8 cellular contexts compared by ENCODE assay signal in genomic region chr20:36575066-36575743, GRCh38. TPM values are rescaled to one million over a fixed set of nuclear protein-coding genes. Genes with fewer than 3 reads are reported as not detected.
DNase-seq lines count a peak whose midpoint lies in the region; ATAC-seq and TF ChIP-seq lines count a peak whose summit lies in the region.

No MANE protein-coding gene starts in this region.

- TF ChIP-seq EP300 in transverse colon (IDR thresholded peaks at IDR 0.05; ENCODE audit: low read depth), result no peak

- H3K4me2 ChIP-seq in mesenchymal stem cell (ENCODE audit: low read length, poor library complexity, severe bottlenecking), result peak overlapping the region; percentile 75

- peak overlapping the region in 1 of 2 experiments; percentile 36 for H3K14ac ChIP-seq in mesenchymal stem cell (ENCODE audit: low read length in 2 of 2)

- H2BK5ac ChIP-seq in mesenchymal stem cell (ENCODE audit: low read depth, low read length, poor library complexity, severe bottlenecking), result no peak overlapping the region

- in situ Hi-C loops in transverse colon (cut with MboI; ENCODE audit: low pct_ligation_motif_present in 1 of 4, low pct_unique_long_range_greater_than_20kb in 1 of 4, low sequenced_read_pairs in 3 of 4), result no loop called here

- H3K4me3 ChIP-seq in RWPE2 (ENCODE audit: severe bottlenecking) (peak overlapping the region; percentile 88), mesenchymal stem cell (ENCODE audit: insufficient read depth in 1 of 2, low read depth in 1 of 2, low read length in 2 of 2) (peak overlapping the region; percentile 56 to 76), transverse colon (peak overlapping the region in 3 of 4 donors; percentile 75 to 81 (median 78))
- peak overlapping the region; percentile 92 for H3K4me3 ChIP-seq in effector memory CD4-positive, alpha-beta T cell (ENCODE audit: insufficient read depth, low read depth, low read length, poor library complexity, severe bottlenecking)

- no peak overlapping the region for H3K4ac ChIP-seq in mesenchymal stem cell (ENCODE audit: low read depth in 1 of 2, low read length in 2 of 2)

- peaks cover 6% of the 10 kb centered on the region for H3K79me1 ChIP-seq in mesenchymal stem cell (replicated peaks; ENCODE audit: low read length, poor library complexity, severe bottlenecking)

- peaks cover 7% of the 10 kb centered on the region for H3K4me1 ChIP-seq in RWPE2 (ENCODE audit: insufficient read depth, poor library complexity, severe bottlenecking)
- H3K4me1 ChIP-seq in effector memory CD4-positive, alpha-beta T cell (ENCODE audit: control insufficient read depth, insufficient read depth, low read length, poor library complexity, severe bottlenecking), result peaks cover 19% of the 10 kb centered on the region
- H3K4me1 ChIP-seq in mesenchymal stem cell (ENCODE audit: control insufficient read depth, insufficient read depth, low read depth, low read length), result peaks cover 26% of the 10 kb centered on the region
- peaks cover 11 to 31% (median 26%) of the 10 kb centered on the region in 4 donors for H3K4me1 ChIP-seq in transverse colon

- H3K27me3 ChIP-seq in RWPE2 (ENCODE audit: insufficient read depth, poor library complexity, severe bottlenecking) (no peaks in the 10 kb centered on the region), mesenchymal stem cell (ENCODE audit: control insufficient read depth in 1 of 2, insufficient read depth in 1 of 2, low read length in 2 of 2) (no peaks in the 10 kb centered on the region), transverse colon (no peaks in the 10 kb centered on the region)
- no peaks in the 10 kb centered on the region for H3K27me3 ChIP-seq in effector memory CD4-positive, alpha-beta T cell (replicated peaks; ENCODE audit: control insufficient read depth, insufficient read depth, low read length, poor library complexity, severe bottlenecking)

- H3K9me3 ChIP-seq in RWPE2 (ENCODE audit: severe bottlenecking) (no peaks in the 10 kb centered on the region), mesenchymal stem cell (ENCODE audit: control insufficient read depth, low read length) (no peaks in the 10 kb centered on the region), transverse colon (no peaks in the 10 kb centered on the region)
- no peaks in the 10 kb centered on the region for H3K9me3 ChIP-seq in effector memory CD4-positive, alpha-beta T cell (ENCODE audit: control insufficient read depth, low read length)

- no peak overlapping the region for H2BK15ac ChIP-seq in mesenchymal stem cell (ENCODE audit: low read depth, poor library complexity, severe bottlenecking)

- intact Hi-C loops in transverse colon (cut with DNase I; ENCODE audit: low total_unique reads), result no loop called here

- peak overlapping the region in 1 of 2 experiments; percentile 18 for H2BK12ac ChIP-seq in mesenchymal stem cell (ENCODE audit: low read length in 2 of 2)

- ATAC-seq in RWPE2 (ENCODE audit: low read depth) (peak; percentile 52), HG02610 (IDR thresholded peaks at IDR 0.05; ENCODE audit: unreplicated experiment) (no peak), GM18517 (IDR thresholded peaks at IDR 0.05; ENCODE audit: unreplicated experiment) (no peak)

- H3K18ac ChIP-seq in mesenchymal stem cell (ENCODE audit: low read depth in 1 of 2, low read length in 2 of 2), result no peak overlapping the region

- H2AFZ ChIP-seq in mesenchymal stem cell (ENCODE audit: low read depth, low read length), result no peak overlapping the region

- no peak overlapping the region for H4K91ac ChIP-seq in mesenchymal stem cell (ENCODE audit: low read length)

- no peak overlapping the region for H2AK5ac ChIP-seq in mesenchymal stem cell (ENCODE audit: low read length, severe bottlenecking)

- TF ChIP-seq CTCF in RWPE2 (IDR thresholded peaks at IDR 0.05; ENCODE audit: poor library complexity, severe bottlenecking), result no peak
- no peak for TF ChIP-seq CTCF in transverse colon (IDR thresholded peaks at IDR 0.05)

- peak overlapping the region in 1 of 2 experiments; percentile 40 for H3K23ac ChIP-seq in mesenchymal stem cell (ENCODE audit: low read length in 2 of 2)

- H3K36me3 ChIP-seq in RWPE2 (ENCODE audit: low read depth), result peaks cover 18% of the 10 kb centered on the region
- peaks cover 20% of the 10 kb centered on the region for H3K36me3 ChIP-seq in effector memory CD4-positive, alpha-beta T cell (ENCODE audit: control insufficient read depth, insufficient read depth, low read length)
- H3K36me3 ChIP-seq in mesenchymal stem cell (ENCODE audit: control insufficient read depth in 1 of 2, insufficient read depth in 2 of 2, low read depth in 1 of 2, low read length in 2 of 2), result peaks cover 0 to 11% of the 10 kb centered on the region in 2 experiments
- H3K36me3 ChIP-seq in transverse colon, result peaks cover 0 to 10% (median 0%) of the 10 kb centered on the region in 4 donors

- no peak overlapping the region for H4K8ac ChIP-seq in mesenchymal stem cell (ENCODE audit: low read length)

- TF ChIP-seq POLR2A in transverse colon (IDR thresholded peaks at IDR 0.05), result no peak

- 5% methylated on average over 20 of the region's 20 CpGs for WGBS in mesenchymal stem cell
- 4% methylated on average over 15 of the region's 20 CpGs; no CpG with 5 or more reads in 1 of the 2 donors for WGBS in transverse colon (ENCODE audit: low coverage in 1 of 2), 2 donors

- H3K27ac ChIP-seq in RWPE2 (ENCODE audit: poor library complexity, severe bottlenecking) (peak overlapping the region; percentile 58), mesenchymal stem cell (ENCODE audit: low read length, poor library complexity, severe bottlenecking) (peak overlapping the region; percentile 64), transverse colon (peak overlapping the region; percentile 89 to 97 (median 92))
- H3K27ac ChIP-seq in effector memory CD4-positive, alpha-beta T cell (ENCODE audit: insufficient read depth, low read length, poor library complexity, severe bottlenecking), result peak overlapping the region; percentile 100

- no peak overlapping the region for H2BK120ac ChIP-seq in mesenchymal stem cell (ENCODE audit: low read depth, low read length)

- DNase-seq in ELR (ENCODE audit: low read depth) (peak; percentile 49), KG1 (lab: John Stamatoyannopoulos, UW) (peak; percentile 43), RWPE2 (ENCODE audit: low spot score) (peak; percentile 89), mesenchymal stem cell (peak; percentile 79), transverse colon (peak; percentile 53)
- no peak for DNase-seq in effector memory CD4-positive, alpha-beta T cell

- no peak overlapping the region for H3K9ac ChIP-seq in mesenchymal stem cell (ENCODE audit: low read length)

RNA-seq across cellular contexts. Expression of gene TGIF2, which starts 1.8 kb away (rescaled TPM):
- polyA plus RNA-seq in mesenchymal stem cell (2013, experiment 1 of 2), result 16.5 TPM
- 16.7 TPM for polyA plus RNA-seq in mesenchymal stem cell (2013, experiment 2 of 2)
- 100 to 1,000 TPM in 1 of 4 donors, 1 to 10 TPM in 2, under 1 TPM in 1; 0.75 to 130 (median 3.9) TPM for total RNA-seq in transverse colon

RNA-seq across cellular contexts. Expression of gene RAB5IF, which starts 30.4 kb away (rescaled TPM):
- 138 TPM for polyA plus RNA-seq in mesenchymal stem cell (2013, experiment 1 of 2)
- 147 TPM for polyA plus RNA-seq in mesenchymal stem cell (2013, experiment 2 of 2)
- 100 to 1,000 TPM in 2 of 4 donors, 10 to 100 TPM in 2; 42.2 to 136 (median 102) TPM for total RNA-seq in transverse colon

RNA-seq across cellular contexts. Expression of gene MYL9, which starts 33.9 kb away (rescaled TPM):
- polyA plus RNA-seq in mesenchymal stem cell (2013, experiment 1 of 2), result 959 TPM
- 955 TPM for polyA plus RNA-seq in mesenchymal stem cell (2013, experiment 2 of 2)
- total RNA-seq in transverse colon, result 100 to 1,000 TPM; 156 to 974 (median 332) TPM

Comparison
In these comparisons a context has a peak if more than half of its experiments do, and no peak if none do; other contexts are left out.
1. DNase-seq: peak in ELR (single experiment), KG1 (single experiment), RWPE2 (single experiment), mesenchymal stem cell (single experiment) and transverse colon (single experiment); none in effector memory CD4-positive, alpha-beta T cell (0 of 3).
2. Peak in every context shown above with its lines, with median percentiles within 50 percentile points of each other: H3K27ac ChIP-seq and H3K4me3 ChIP-seq.